In the genomic region with DNA sequence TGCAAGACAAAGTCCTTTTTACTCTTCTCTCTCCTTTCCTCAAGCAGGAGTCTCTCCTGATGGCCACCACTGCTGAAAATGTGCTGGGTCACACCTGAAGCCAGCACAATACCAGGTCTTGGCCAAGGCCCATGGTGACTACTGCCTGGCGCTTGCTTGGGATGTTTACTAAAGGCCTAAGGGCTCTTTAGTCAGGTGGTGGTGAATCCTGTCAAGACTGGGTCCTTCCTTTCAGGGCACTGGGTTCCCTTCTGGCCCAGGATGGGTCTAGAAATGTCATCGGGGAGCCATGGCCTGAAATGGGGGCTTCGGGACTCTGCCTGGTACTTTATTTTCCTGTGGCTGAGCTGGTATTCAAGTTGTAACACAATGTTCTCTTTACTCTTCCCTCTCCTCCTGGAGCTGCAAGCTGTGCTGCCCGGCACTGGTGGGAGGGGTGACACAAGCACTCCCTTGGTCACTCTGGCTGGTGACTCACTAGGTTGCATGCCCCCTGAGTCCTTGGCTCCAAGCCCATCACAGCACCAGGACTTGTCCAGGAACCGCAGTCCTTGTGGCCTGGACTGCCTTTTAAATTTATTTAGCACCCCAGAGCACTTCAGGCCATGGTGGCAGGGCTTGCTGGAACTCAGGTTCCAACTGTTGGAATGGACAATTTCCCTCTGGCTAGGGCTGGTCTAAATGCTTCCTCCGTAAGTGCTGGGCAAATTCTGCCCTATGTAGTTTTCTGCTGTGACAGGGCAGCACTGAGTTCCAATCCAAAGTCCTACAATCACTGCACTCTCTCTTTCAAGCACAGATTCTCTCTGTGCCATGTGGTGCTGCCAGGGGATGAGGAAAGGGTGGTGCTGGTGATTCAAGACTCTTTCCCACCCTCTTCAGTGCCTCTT, we compare ENCODE assay signal across 2 cellular contexts.
TF ChIP-seq lines count a peak whose summit lies in the region.

No MANE protein-coding gene starts in this region.

TF ChIP-seq in IMR-90, 13 proteins besides CTCF, POLR2A, EP300 and RAD21:
- TF ChIP-seq FOS (IDR thresholded peaks at IDR 0.05; ENCODE audit: low read depth, low read length): peak; percentile 28; the same call in 1 of the 2 replicates
- TF ChIP-seq, protein P1, sequence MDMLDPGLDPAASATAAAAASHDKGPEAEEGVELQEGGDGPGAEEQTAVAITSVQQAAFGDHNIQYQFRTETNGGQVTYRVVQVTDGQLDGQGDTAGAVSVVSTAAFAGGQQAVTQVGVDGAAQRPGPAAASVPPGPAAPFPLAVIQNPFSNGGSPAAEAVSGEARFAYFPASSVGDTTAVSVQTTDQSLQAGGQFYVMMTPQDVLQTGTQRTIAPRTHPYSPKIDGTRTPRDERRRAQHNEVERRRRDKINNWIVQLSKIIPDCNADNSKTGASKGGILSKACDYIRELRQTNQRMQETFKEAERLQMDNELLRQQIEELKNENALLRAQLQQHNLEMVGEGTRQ (IDR thresholded peaks at IDR 0.05; ENCODE audit: low read depth, low read length): no peak
- no peak for TF ChIP-seq BHLHE40 (IDR thresholded peaks at IDR 0.05; ENCODE audit: low read depth, low read length)

TF ChIP-seq in HepG2, 621 proteins besides CTCF, POLR2A, EP300 and RAD21:
- TF ChIP-seq FOSL2 (CRISPR knock-in tag; IDR thresholded peaks at IDR 0.05) (peak; percentile 78), ZNF180 (CRISPR knock-in tag; IDR thresholded peaks at IDR 0.05; ENCODE audit: borderline replicate concordance, low read depth) (no peak)
